Comparison of ENCODE assay signal across 1 cellular context in the genomic region with DNA sequence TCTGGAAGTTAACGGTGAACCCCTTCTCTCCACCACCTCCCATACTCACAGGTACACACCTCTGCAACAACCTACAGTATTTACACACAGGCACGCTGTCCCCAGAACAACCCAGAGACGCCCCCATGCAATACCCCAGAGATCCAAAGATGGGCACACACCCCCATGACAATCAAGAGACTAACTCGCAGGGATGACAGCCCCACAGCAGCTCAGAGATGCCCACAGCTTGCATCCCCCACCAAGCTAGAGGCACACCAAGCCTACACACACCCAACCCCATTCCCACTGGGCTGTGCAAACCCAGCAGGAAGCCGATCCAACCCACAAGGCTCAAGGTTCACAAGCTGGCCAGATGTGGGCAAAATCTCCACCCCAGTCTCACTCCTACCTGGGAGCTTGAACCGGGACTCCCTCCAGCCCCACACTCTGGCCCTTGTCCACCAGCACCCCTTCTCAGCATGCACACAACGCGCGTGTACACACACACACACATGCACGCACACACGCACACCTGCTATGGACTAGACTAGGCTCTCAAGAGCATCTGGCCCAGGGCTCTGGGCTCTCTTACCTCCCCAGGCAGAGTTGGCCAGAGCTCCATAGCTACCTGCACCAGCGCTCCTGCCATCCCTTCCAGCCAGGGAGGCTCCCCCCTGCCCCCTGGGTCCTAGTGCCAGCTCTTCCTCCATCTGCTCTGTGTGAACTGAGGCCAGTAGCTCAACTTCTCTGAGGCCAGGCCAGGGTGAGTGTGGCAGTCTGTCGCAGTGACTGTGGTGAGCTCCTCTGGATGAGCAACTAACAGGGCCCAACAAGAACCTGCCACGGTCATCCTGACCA.
TF ChIP-seq lines count a peak whose summit lies in the region.

No MANE protein-coding gene starts in this region.

TF ChIP-seq in HepG2, 621 proteins besides CTCF, POLR2A, EP300 and RAD21 (continued from another document and continues in another):
- TF ChIP-seq, protein P1, sequence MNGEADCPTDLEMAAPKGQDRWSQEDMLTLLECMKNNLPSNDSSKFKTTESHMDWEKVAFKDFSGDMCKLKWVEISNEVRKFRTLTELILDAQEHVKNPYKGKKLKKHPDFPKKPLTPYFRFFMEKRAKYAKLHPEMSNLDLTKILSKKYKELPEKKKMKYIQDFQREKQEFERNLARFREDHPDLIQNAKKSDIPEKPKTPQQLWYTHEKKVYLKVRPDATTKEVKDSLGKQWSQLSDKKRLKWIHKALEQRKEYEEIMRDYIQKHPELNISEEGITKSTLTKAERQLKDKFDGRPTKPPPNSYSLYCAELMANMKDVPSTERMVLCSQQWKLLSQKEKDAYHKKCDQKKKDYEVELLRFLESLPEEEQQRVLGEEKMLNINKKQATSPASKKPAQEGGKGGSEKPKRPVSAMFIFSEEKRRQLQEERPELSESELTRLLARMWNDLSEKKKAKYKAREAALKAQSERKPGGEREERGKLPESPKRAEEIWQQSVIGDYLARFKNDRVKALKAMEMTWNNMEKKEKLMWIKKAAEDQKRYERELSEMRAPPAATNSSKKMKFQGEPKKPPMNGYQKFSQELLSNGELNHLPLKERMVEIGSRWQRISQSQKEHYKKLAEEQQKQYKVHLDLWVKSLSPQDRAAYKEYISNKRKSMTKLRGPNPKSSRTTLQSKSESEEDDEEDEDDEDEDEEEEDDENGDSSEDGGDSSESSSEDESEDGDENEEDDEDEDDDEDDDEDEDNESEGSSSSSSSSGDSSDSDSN (CRISPR knock-in tag; IDR thresholded peaks at IDR 0.05), result peak; percentile 93
- TF ChIP-seq, protein P2, sequence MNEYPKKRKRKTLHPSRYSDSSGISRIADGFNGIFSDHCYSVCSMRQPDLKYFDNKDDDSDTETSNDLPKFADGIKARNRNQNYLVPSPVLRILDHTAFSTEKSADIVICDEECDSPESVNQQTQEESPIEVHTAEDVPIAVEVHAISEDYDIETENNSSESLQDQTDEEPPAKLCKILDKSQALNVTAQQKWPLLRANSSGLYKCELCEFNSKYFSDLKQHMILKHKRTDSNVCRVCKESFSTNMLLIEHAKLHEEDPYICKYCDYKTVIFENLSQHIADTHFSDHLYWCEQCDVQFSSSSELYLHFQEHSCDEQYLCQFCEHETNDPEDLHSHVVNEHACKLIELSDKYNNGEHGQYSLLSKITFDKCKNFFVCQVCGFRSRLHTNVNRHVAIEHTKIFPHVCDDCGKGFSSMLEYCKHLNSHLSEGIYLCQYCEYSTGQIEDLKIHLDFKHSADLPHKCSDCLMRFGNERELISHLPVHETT (CRISPR knock-in tag; conservative IDR thresholded peaks at IDR 0.05), result no peak
- no peak for TF ChIP-seq CHD2 (IDR thresholded peaks at IDR 0.05; ENCODE audit: low read depth, low read length)
- no peak for TF ChIP-seq ZNF556 (CRISPR knock-in tag; IDR thresholded peaks at IDR 0.05; ENCODE audit: borderline replicate concordance)
- TF ChIP-seq, protein P3, sequence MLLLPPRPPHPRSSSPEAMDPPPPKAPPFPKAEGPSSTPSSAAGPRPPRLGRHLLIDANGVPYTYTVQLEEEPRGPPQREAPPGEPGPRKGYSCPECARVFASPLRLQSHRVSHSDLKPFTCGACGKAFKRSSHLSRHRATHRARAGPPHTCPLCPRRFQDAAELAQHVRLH (CRISPR knock-in tag; IDR thresholded peaks at IDR 0.05; ENCODE audit: borderline replicate concordance, low read depth), result 0 out of 2 replicates have a peak, but pooled peaks have one; percentile 30
- TF ChIP-seq, protein P4, sequence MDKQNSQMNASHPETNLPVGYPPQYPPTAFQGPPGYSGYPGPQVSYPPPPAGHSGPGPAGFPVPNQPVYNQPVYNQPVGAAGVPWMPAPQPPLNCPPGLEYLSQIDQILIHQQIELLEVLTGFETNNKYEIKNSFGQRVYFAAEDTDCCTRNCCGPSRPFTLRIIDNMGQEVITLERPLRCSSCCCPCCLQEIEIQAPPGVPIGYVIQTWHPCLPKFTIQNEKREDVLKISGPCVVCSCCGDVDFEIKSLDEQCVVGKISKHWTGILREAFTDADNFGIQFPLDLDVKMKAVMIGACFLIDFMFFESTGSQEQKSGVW (CRISPR knock-in tag; IDR thresholded peaks at IDR 0.05; ENCODE audit: borderline replicate concordance), result no peak
- TF ChIP-seq ZIK1 (CRISPR knock-in tag; IDR thresholded peaks at IDR 0.05; ENCODE audit: borderline replicate concordance, low read depth), result peak; percentile 51; the same call in 1 of the 2 replicates
- TF ChIP-seq TBP (CRISPR knock-in tag; IDR thresholded peaks at IDR 0.05), result no peak
- TF ChIP-seq ZNF558 (CRISPR knock-in tag; IDR thresholded peaks at IDR 0.05; ENCODE audit: borderline replicate concordance), result no peak
- 0 out of 2 replicates have a peak, but pooled peaks have one; percentile 22 for TF ChIP-seq KMT2B (CRISPR knock-in tag; IDR thresholded peaks at IDR 0.05)
- TF ChIP-seq REL (CRISPR knock-in tag; conservative IDR thresholded peaks at IDR 0.05), result no peak
- no peak for TF ChIP-seq ATF1 (CRISPR knock-in tag; IDR thresholded peaks at IDR 0.05)
- 0 out of 2 replicates have a peak, but pooled peaks have one; percentile 20 for TF ChIP-seq JUND (CRISPR knock-in tag; IDR thresholded peaks at IDR 0.05)
- TF ChIP-seq PAWR (CRISPR knock-in tag; IDR thresholded peaks at IDR 0.05; ENCODE audit: borderline replicate concordance), result no peak
- no peak for TF ChIP-seq ZNF354B (CRISPR knock-in tag; IDR thresholded peaks at IDR 0.05)
- TF ChIP-seq HOXA5 (CRISPR knock-in tag; IDR thresholded peaks at IDR 0.05), result no peak
- no peak for TF ChIP-seq ZSCAN9 (CRISPR knock-in tag; IDR thresholded peaks at IDR 0.05; ENCODE audit: borderline replicate concordance)
- TF ChIP-seq ZFX (CRISPR knock-in tag; IDR thresholded peaks at IDR 0.05; ENCODE audit: low read depth), result peak; percentile 65
- TF ChIP-seq SOX6 (IDR thresholded peaks at IDR 0.05), result no peak
- peak; percentile 55 for TF ChIP-seq SOX6 (CRISPR knock-in tag; IDR thresholded peaks at IDR 0.05)
- TF ChIP-seq, protein P5, sequence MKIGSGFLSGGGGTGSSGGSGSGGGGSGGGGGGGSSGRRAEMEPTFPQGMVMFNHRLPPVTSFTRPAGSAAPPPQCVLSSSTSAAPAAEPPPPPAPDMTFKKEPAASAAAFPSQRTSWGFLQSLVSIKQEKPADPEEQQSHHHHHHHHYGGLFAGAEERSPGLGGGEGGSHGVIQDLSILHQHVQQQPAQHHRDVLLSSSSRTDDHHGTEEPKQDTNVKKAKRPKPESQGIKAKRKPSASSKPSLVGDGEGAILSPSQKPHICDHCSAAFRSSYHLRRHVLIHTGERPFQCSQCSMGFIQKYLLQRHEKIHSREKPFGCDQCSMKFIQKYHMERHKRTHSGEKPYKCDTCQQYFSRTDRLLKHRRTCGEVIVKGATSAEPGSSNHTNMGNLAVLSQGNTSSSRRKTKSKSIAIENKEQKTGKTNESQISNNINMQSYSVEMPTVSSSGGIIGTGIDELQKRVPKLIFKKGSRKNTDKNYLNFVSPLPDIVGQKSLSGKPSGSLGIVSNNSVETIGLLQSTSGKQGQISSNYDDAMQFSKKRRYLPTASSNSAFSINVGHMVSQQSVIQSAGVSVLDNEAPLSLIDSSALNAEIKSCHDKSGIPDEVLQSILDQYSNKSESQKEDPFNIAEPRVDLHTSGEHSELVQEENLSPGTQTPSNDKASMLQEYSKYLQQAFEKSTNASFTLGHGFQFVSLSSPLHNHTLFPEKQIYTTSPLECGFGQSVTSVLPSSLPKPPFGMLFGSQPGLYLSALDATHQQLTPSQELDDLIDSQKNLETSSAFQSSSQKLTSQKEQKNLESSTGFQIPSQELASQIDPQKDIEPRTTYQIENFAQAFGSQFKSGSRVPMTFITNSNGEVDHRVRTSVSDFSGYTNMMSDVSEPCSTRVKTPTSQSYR (CRISPR knock-in tag; IDR thresholded peaks at IDR 0.05; ENCODE audit: borderline replicate concordance), result no peak
- peak; percentile 62; the same call in 1 of the 2 replicates for TF ChIP-seq TGIF2 (CRISPR knock-in tag; IDR thresholded peaks at IDR 0.05)
- TF ChIP-seq, protein P6, sequence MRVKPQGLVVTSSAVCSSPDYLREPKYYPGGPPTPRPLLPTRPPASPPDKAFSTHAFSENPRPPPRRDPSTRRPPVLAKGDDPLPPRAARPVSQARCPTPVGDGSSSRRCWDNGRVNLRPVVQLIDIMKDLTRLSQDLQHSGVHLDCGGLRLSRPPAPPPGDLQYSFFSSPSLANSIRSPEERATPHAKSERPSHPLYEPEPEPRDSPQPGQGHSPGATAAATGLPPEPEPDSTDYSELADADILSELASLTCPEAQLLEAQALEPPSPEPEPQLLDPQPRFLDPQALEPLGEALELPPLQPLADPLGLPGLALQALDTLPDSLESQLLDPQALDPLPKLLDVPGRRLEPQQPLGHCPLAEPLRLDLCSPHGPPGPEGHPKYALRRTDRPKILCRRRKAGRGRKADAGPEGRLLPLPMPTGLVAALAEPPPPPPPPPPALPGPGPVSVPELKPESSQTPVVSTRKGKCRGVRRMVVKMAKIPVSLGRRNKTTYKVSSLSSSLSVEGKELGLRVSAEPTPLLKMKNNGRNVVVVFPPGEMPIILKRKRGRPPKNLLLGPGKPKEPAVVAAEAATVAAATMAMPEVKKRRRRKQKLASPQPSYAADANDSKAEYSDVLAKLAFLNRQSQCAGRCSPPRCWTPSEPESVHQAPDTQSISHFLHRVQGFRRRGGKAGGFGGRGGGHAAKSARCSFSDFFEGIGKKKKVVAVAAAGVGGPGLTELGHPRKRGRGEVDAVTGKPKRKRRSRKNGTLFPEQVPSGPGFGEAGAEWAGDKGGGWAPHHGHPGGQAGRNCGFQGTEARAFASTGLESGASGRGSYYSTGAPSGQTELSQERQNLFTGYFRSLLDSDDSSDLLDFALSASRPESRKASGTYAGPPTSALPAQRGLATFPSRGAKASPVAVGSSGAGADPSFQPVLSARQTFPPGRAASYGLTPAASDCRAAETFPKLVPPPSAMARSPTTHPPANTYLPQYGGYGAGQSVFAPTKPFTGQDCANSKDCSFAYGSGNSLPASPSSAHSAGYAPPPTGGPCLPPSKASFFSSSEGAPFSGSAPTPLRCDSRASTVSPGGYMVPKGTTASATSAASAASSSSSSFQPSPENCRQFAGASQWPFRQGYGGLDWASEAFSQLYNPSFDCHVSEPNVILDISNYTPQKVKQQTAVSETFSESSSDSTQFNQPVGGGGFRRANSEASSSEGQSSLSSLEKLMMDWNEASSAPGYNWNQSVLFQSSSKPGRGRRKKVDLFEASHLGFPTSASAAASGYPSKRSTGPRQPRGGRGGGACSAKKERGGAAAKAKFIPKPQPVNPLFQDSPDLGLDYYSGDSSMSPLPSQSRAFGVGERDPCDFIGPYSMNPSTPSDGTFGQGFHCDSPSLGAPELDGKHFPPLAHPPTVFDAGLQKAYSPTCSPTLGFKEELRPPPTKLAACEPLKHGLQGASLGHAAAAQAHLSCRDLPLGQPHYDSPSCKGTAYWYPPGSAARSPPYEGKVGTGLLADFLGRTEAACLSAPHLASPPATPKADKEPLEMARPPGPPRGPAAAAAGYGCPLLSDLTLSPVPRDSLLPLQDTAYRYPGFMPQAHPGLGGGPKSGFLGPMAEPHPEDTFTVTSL (CRISPR knock-in tag; IDR thresholded peaks at IDR 0.05; ENCODE audit: borderline replicate concordance), result no peak
- TF ChIP-seq ZFP36L1 (CRISPR knock-in tag; IDR thresholded peaks at IDR 0.05), result no peak
- peak; percentile 52; the same call in 1 of the 2 replicates for TF ChIP-seq MYC (CRISPR knock-in tag; IDR thresholded peaks at IDR 0.05; ENCODE audit: borderline replicate concordance)
- TF ChIP-seq, protein P7, sequence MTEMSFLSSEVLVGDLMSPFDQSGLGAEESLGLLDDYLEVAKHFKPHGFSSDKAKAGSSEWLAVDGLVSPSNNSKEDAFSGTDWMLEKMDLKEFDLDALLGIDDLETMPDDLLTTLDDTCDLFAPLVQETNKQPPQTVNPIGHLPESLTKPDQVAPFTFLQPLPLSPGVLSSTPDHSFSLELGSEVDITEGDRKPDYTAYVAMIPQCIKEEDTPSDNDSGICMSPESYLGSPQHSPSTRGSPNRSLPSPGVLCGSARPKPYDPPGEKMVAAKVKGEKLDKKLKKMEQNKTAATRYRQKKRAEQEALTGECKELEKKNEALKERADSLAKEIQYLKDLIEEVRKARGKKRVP (CRISPR knock-in tag; IDR thresholded peaks at IDR 0.05), result no peak
- TF ChIP-seq ASH2L (IDR thresholded peaks at IDR 0.05; ENCODE audit: insufficient read length, low read depth, low read length), result peak; percentile 46
- TF ChIP-seq, protein P8, sequence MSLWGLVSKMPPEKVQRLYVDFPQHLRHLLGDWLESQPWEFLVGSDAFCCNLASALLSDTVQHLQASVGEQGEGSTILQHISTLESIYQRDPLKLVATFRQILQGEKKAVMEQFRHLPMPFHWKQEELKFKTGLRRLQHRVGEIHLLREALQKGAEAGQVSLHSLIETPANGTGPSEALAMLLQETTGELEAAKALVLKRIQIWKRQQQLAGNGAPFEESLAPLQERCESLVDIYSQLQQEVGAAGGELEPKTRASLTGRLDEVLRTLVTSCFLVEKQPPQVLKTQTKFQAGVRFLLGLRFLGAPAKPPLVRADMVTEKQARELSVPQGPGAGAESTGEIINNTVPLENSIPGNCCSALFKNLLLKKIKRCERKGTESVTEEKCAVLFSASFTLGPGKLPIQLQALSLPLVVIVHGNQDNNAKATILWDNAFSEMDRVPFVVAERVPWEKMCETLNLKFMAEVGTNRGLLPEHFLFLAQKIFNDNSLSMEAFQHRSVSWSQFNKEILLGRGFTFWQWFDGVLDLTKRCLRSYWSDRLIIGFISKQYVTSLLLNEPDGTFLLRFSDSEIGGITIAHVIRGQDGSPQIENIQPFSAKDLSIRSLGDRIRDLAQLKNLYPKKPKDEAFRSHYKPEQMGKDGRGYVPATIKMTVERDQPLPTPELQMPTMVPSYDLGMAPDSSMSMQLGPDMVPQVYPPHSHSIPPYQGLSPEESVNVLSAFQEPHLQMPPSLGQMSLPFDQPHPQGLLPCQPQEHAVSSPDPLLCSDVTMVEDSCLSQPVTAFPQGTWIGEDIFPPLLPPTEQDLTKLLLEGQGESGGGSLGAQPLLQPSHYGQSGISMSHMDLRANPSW (CRISPR knock-in tag; IDR thresholded peaks at IDR 0.05; ENCODE audit: borderline replicate concordance), result no peak
- no peak for TF ChIP-seq HMG20A (CRISPR knock-in tag; IDR thresholded peaks at IDR 0.05; ENCODE audit: borderline replicate concordance)
- TF ChIP-seq, protein P9, sequence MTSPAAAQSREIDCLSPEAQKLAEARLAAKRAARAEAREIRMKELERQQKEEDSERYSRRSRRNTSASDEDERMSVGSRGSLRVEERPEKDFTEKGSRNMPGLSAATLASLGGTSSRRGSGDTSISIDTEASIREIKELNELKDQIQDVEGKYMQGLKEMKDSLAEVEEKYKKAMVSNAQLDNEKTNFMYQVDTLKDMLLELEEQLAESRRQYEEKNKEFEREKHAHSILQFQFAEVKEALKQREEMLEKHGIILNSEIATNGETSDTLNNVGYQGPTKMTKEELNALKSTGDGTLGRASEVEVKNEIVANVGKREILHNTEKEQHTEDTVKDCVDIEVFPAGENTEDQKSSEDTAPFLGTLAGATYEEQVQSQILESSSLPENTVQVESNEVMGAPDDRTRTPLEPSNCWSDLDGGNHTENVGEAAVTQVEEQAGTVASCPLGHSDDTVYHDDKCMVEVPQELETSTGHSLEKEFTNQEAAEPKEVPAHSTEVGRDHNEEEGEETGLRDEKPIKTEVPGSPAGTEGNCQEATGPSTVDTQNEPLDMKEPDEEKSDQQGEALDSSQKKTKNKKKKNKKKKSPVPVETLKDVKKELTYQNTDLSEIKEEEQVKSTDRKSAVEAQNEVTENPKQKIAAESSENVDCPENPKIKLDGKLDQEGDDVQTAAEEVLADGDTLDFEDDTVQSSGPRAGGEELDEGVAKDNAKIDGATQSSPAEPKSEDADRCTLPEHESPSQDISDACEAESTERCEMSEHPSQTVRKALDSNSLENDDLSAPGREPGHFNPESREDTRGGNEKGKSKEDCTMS (CRISPR knock-in tag; conservative IDR thresholded peaks at IDR 0.05), result no peak
